22 cellular contexts compared by ENCODE assay signal in the genomic region with DNA sequence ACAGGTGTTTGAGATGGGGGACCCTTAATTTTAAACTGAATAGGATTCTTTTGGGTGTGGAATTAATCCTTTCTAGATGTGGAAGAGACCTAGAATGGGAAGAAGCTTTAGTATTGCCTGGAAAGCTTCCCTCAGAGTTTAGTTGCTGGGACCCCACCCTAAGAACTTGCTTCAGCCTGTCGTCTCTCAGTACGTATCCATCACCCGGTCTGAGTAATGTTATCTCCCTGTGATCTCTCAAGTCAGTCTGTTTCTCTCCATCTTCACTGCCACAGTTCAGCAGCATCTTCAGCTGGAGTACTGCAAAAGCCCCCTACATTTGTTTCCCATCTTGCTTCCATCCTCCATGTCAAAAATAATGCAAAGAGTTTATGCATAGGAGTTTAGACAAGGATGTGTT. TPM values are rescaled to one million over a fixed set of nuclear protein-coding genes. Genes with fewer than 3 reads are reported as not detected.
DNase-seq lines count a peak whose midpoint lies in the region; ATAC-seq, FAIRE-seq and TF ChIP-seq lines count a peak whose summit lies in the region.
"Had no signal": no experiment of that assay in that cellular context is flagged by ENCODE, and none has a peak within 500 bp of the region (broad histone marks: within the 10 kb centered on the region; RNA-seq: fewer than 3 reads in every experiment).

No MANE protein-coding gene starts in this region.

- peaks cover 60% of the 10 kb centered on the region for H3K36me3 ChIP-seq in CD4-positive, CD25-positive, alpha-beta regulatory T cell (ENCODE audit: control insufficient read depth, insufficient read depth, low read length)
- H3K36me3 ChIP-seq in CD8-positive, alpha-beta T cell (ENCODE audit: insufficient read depth, low read length), result peaks cover 13% of the 10 kb centered on the region
- H3K36me3 ChIP-seq in keratinocyte (ENCODE audit: control insufficient read depth in 2 of 2, extremely low read depth in 1 of 2, insufficient read depth in 2 of 2, low read length in 2 of 2) (no peaks in the 10 kb centered on the region), stomach (peaks cover 0 to 33% (median 30%) of the 10 kb centered on the region in 4 donors), sigmoid colon (peaks cover 0 to 18% (median 0%) of the 10 kb centered on the region in 4 donors)

- FAIRE-seq in keratinocyte (lab: Jason Lieb, UNC), result no peak
- FAIRE-seq: GM12878, RCC 7860 had no signal

- ATAC-seq in CD4-positive, CD25-positive, alpha-beta regulatory T cell (ENCODE audit: low read depth in 2 of 2), result no peak
- ATAC-seq in CD8-positive, alpha-beta T cell, result no peak
- ATAC-seq in HG03457 (IDR thresholded peaks at IDR 0.05; ENCODE audit: unreplicated experiment), result no peak
- ATAC-seq: GM12878, Right ventricle myocardium inferior had no signal

- H3K79me2 ChIP-seq in keratinocyte (ENCODE audit: control insufficient read depth, insufficient read depth, low read length), result peaks cover 11% of the 10 kb centered on the region

- peaks cover 0 to 3% (median 0%) of the 10 kb centered on the region in 7 donors for H3K9me3 Mint-ChIP-seq in CD4-positive, CD25-positive, alpha-beta regulatory T cell
- no peaks in the 10 kb centered on the region for H3K9me3 Mint-ChIP-seq in CD8-positive, alpha-beta T cell

- TF ChIP-seq POLR2A in stomach (IDR thresholded peaks at IDR 0.05), result no peak
- TF ChIP-seq POLR2A in sigmoid colon (IDR thresholded peaks at IDR 0.05), result no peak

- POLR2A ChIA-PET in CD8-positive, alpha-beta T cell (lab: Charles Lee), result no interaction called here

- H3K27me3 Mint-ChIP-seq in CD4-positive, CD25-positive, alpha-beta regulatory T cell, result no peaks in the 10 kb centered on the region
- no peaks in the 10 kb centered on the region for H3K27me3 Mint-ChIP-seq in CD8-positive, alpha-beta T cell (ENCODE audit: low read depth)

- H3K4me1 Mint-ChIP-seq in CD4-positive, CD25-positive, alpha-beta regulatory T cell, result peaks cover 47 to 85% (median 66%) of the 10 kb centered on the region in 4 donors
- peaks cover 63% of the 10 kb centered on the region for H3K4me1 Mint-ChIP-seq in CD8-positive, alpha-beta T cell (ENCODE audit: low read depth)
- H3K4me1 Mint-ChIP-seq: H9 had no signal

- no peak overlapping the region for H3K27ac ChIP-seq in CD4-positive, CD25-positive, alpha-beta regulatory T cell (ENCODE audit: insufficient read depth, low read length, poor library complexity, severe bottlenecking)
- no peak overlapping the region for H3K27ac ChIP-seq in CD8-positive, alpha-beta T cell (ENCODE audit: low read depth, low read length)
- H3K27ac ChIP-seq in keratinocyte (ENCODE audit: control insufficient read depth, insufficient read depth, low read length) (peak overlapping the region; percentile 79), stomach (no peak overlapping the region), sigmoid colon (peak overlapping the region in 1 of 4 donors; percentile 23)
- H3K27ac ChIP-seq: SJSA1 had no signal

- WGBS in stomach, 5 donors, result 70 to 80% (median 78%) methylated on average over 3 of the region's 3 CpGs
- WGBS in sigmoid colon, 2 donors, result 81 to 87% methylated on average over 3 of the region's 3 CpGs

- intact Hi-C loops in CD8-positive, alpha-beta T cell (cut with DNase I, micrococcal nuclease), result no loop called here
- intact Hi-C loops in stomach (cut with DNase I; ENCODE audit: low total_unique reads) (no loop called here), sigmoid colon (cut with DNase I) (no loop called here)

- dilution Hi-C loops in keratinocyte (cut with MboI; ENCODE audit: extremely low pct_ligation_motif_present, low sequenced_read_pairs), result no loop called here

- no peak for DNase-seq in CD4-positive, CD25-positive, alpha-beta regulatory T cell
- no peak for DNase-seq in CD8-positive, alpha-beta T cell
- peak; percentile 65 for DNase-seq in epithelial cell of esophagus (ENCODE audit: low read depth)
- no peak for DNase-seq in keratinocyte (ENCODE audit: low read depth, low spot score)
- DNase-seq in stomach, result no peak
- no peak for DNase-seq in sigmoid colon
- no peak for DNase-seq in NK-92 treated with Interleukin-12 subunit alpha and Interleukin-12 subunit beta, amount 100 ng/mL, for 24 hours (lab: John Stamatoyannopoulos, UW)
- DNase-seq: BE2C, DND-41, H9, KG1, NCI-H1105 treated with DMSO at 0.1 percent for 48 hours, NCI-H1694, NCI-H2081, NCI-H2171, NCI-H526, OCI-M1 had no signal

- TF ChIP-seq EP300 in stomach (IDR thresholded peaks at IDR 0.05) (no peak), sigmoid colon (IDR thresholded peaks at IDR 0.05) (no peak)

- no peaks in the 10 kb centered on the region for H3K9me1 ChIP-seq in keratinocyte (ENCODE audit: control insufficient read depth, extremely low read depth, insufficient read depth, low read length)

- H3K4me2 ChIP-seq in keratinocyte (ENCODE audit: control insufficient read depth, extremely low read depth, insufficient read depth, low read depth, low read length), result peak overlapping the region; percentile 50

- H3K4me1 ChIP-seq in CD4-positive, CD25-positive, alpha-beta regulatory T cell (ENCODE audit: control insufficient read depth, insufficient read depth, low read length, poor library complexity, severe bottlenecking), result peaks cover 45% of the 10 kb centered on the region
- H3K4me1 ChIP-seq in CD8-positive, alpha-beta T cell (ENCODE audit: insufficient read depth, low read length), result peaks cover 23% of the 10 kb centered on the region
- H3K4me1 ChIP-seq in keratinocyte (ENCODE audit: control insufficient read depth, extremely low read depth, insufficient read depth, low read length) (peaks cover 16% of the 10 kb centered on the region), stomach (peaks cover 0 to 37% (median 7%) of the 10 kb centered on the region in 4 donors), sigmoid colon (peaks cover 0 to 63% (median 50%) of the 10 kb centered on the region in 4 donors)
- H3K4me1 ChIP-seq: BE2C had no signal

- peak overlapping the region; percentile 34 for H3K9ac ChIP-seq in keratinocyte (ENCODE audit: control insufficient read depth, extremely low read depth, insufficient read depth, low read length)

- CTCF ChIA-PET in CD8-positive, alpha-beta T cell (lab: Charles Lee), result no interaction called here

- no peaks in the 10 kb centered on the region for H3K27me3 ChIP-seq in CD4-positive, CD25-positive, alpha-beta regulatory T cell (ENCODE audit: control insufficient read depth, insufficient read depth, low read length)
- no peaks in the 10 kb centered on the region for H3K27me3 ChIP-seq in CD8-positive, alpha-beta T cell (ENCODE audit: insufficient read depth, low read length)
- H3K27me3 ChIP-seq in keratinocyte (ENCODE audit: control insufficient read depth, extremely low read depth, insufficient read depth, low read length) (no peaks in the 10 kb centered on the region), stomach (no peaks in the 10 kb centered on the region), sigmoid colon (no peaks in the 10 kb centered on the region)
- H3K27me3 ChIP-seq: BE2C, SJSA1 had no signal

- peaks cover 48% of the 10 kb centered on the region for H3K36me3 Mint-ChIP-seq in CD4-positive, CD25-positive, alpha-beta regulatory T cell
- H3K36me3 Mint-ChIP-seq in CD8-positive, alpha-beta T cell, result peaks cover 68% of the 10 kb centered on the region

- H4K20me1 ChIP-seq in keratinocyte (ENCODE audit: control insufficient read depth, extremely low read depth, insufficient read depth, low read length), result no peaks in the 10 kb centered on the region

- no peak overlapping the region for H2AFZ ChIP-seq in keratinocyte (ENCODE audit: control insufficient read depth, low read length)

- H3K4me3 ChIP-seq in CD4-positive, CD25-positive, alpha-beta regulatory T cell (ENCODE audit: low read depth, low read length), result no peak overlapping the region
- no peak overlapping the region for H3K4me3 ChIP-seq in CD8-positive, alpha-beta T cell (ENCODE audit: low read depth, low read length)
- H3K4me3 ChIP-seq in epithelial cell of esophagus (ENCODE audit: low read length), result no peak overlapping the region
- no peak overlapping the region for H3K4me3 ChIP-seq in keratinocyte (ENCODE audit: control insufficient read depth in 2 of 3, extremely low read depth in 1 of 3, insufficient read depth in 2 of 3, low read depth in 1 of 3, low read length in 3 of 3)
- no peak overlapping the region for H3K4me3 ChIP-seq in stomach
- H3K4me3 ChIP-seq in sigmoid colon, result no peak overlapping the region
- H3K4me3 ChIP-seq: GM12878, SJSA1 had no signal

- H3K9me3 ChIP-seq in CD4-positive, CD25-positive, alpha-beta regulatory T cell (ENCODE audit: control insufficient read depth in 2 of 2, low read length in 2 of 2), result no peaks in the 10 kb centered on the region
- no peaks in the 10 kb centered on the region for H3K9me3 ChIP-seq in CD8-positive, alpha-beta T cell (ENCODE audit: low read length)
- H3K9me3 ChIP-seq in keratinocyte (ENCODE audit: control insufficient read depth, low read depth, low read length) (no peaks in the 10 kb centered on the region), stomach (peaks cover 0 to 2% (median under 1%) of the 10 kb centered on the region in 4 donors), sigmoid colon (no peaks in the 10 kb centered on the region)
- H3K9me3 ChIP-seq: BE2C, SJSA1 had no signal

- H3K27ac Mint-ChIP-seq in CD4-positive, CD25-positive, alpha-beta regulatory T cell, result peak overlapping the region; percentile 21 to 68 (median 59)
- H3K27ac Mint-ChIP-seq in CD8-positive, alpha-beta T cell, result peak overlapping the region; percentile 1
- H3K27ac Mint-ChIP-seq: H9 had no signal

- no peak for TF ChIP-seq CTCF in CD8-positive, alpha-beta T cell (IDR thresholded peaks at IDR 0.05)
- TF ChIP-seq CTCF in epithelial cell of esophagus (IDR thresholded peaks at IDR 0.05; ENCODE audit: insufficient read depth, low read depth, low read length, missing control alignments) (no peak), keratinocyte (optimal IDR thresholded peaks at IDR 0.05 in 1 of 3, IDR thresholded peaks at IDR 0.05 in 1 of 3, conservative IDR thresholded peaks at IDR 0.05 in 1 of 3; ENCODE audit: extremely low read depth in 1 of 3, insufficient read depth in 2 of 3, low read length in 3 of 3) (no peak), stomach (IDR thresholded peaks at IDR 0.05) (no peak), sigmoid colon (IDR thresholded peaks at IDR 0.05) (no peak)

- H3K4me3 Mint-ChIP-seq in CD4-positive, CD25-positive, alpha-beta regulatory T cell, result peak overlapping the region in 3 of 4 donors; percentile 16 to 54 (median 17)
- H3K4me3 Mint-ChIP-seq in CD8-positive, alpha-beta T cell, result no peak overlapping the region
- H3K4me3 Mint-ChIP-seq: H9 had no signal

RNA-seq across cellular contexts. Expression of a gene that starts 28.9 kb away (rescaled TPM):
- total RNA-seq in CD4-positive, CD25-positive, alpha-beta regulatory T cell, result 115 TPM
- polyA plus RNA-seq in CD4-positive, CD25-positive, alpha-beta regulatory T cell, result 10 to 100 TPM; 54.4 to 78.4 (median 62.6) TPM
- 10 to 100 TPM; 64.1 to 64.4 TPM for total RNA-seq in CD8-positive, alpha-beta T cell
- 6.7 to 9.8 TPM (median 7.1 TPM) in 3 replicates for polyA plus RNA-seq in keratinocyte
- polyA plus RNA-seq in keratinocyte (2011; ENCODE audit: low read depth), result 15.8 TPM
- 4.1 and 7.5 TPM in 2 replicates for polyA plus RNA-seq in keratinocyte (2011; cell fraction: cytosol; rRNA removed)
- polyA plus RNA-seq in keratinocyte (2011; cell fraction: nucleus; rRNA removed), result 9.9 and 11.4 TPM in 2 replicates
- polyA plus RNA-seq in keratinocyte (2012; ENCODE audit: low replicate concordance), result 6.9 and 11.3 TPM in 2 replicates
- 3.5 to 30.1 TPM (median 13.8 TPM) in 3 replicates for polyA minus RNA-seq in keratinocyte
- polyA minus RNA-seq in keratinocyte (2011; cell fraction: cytosol; rRNA and poly(A)+ RNA removed), result 8.2 TPM
- polyA minus RNA-seq in keratinocyte (2011; cell fraction: nucleus; rRNA and poly(A)+ RNA removed), result 8.8 and 17.3 TPM in 2 replicates
- 10 to 100 TPM; 15.9 to 42.8 (median 38.7) TPM for total RNA-seq in stomach
- 1 to 10 TPM; 4.5 to 6.7 (median 6.1) TPM for polyA plus RNA-seq in stomach
- 10 to 100 TPM; 26.0 to 39.2 (median 31.9) TPM for total RNA-seq in sigmoid colon
- 10 to 100 TPM in 2 of 3 donors, 1 to 10 TPM in 1; 9.0 to 15.3 (median 15.1) TPM for polyA plus RNA-seq in sigmoid colon

RNA-seq across cellular contexts. Expression of a gene that starts 29.1 kb away (rescaled TPM):
- 15.2 TPM for total RNA-seq in CD4-positive, CD25-positive, alpha-beta regulatory T cell
- 10 to 100 TPM; 15.4 to 21.8 (median 20.6) TPM for polyA plus RNA-seq in CD4-positive, CD25-positive, alpha-beta regulatory T cell
- total RNA-seq in CD8-positive, alpha-beta T cell, result 10 to 100 TPM; 15.8 to 16.4 TPM
- polyA plus RNA-seq in keratinocyte, result 13.4 to 28.6 TPM (median 17.7 TPM) in 3 replicates
- 13.4 TPM for polyA plus RNA-seq in keratinocyte (2011; ENCODE audit: low read depth)
- 13.2 and 20.7 TPM in 2 replicates for polyA plus RNA-seq in keratinocyte (2011; cell fraction: cytosol; rRNA removed)
- polyA plus RNA-seq in keratinocyte (2011; cell fraction: nucleus; rRNA removed), result 14.1 and 23.2 TPM in 2 replicates
- 16.2 and 17.1 TPM in 2 replicates for polyA plus RNA-seq in keratinocyte (2012; ENCODE audit: low replicate concordance)
- polyA minus RNA-seq in keratinocyte, result 2.8 to 7.5 TPM (median 3.0 TPM) in 3 replicates
- 6.3 TPM for polyA minus RNA-seq in keratinocyte (2011; cell fraction: cytosol; rRNA and poly(A)+ RNA removed)
- 6.2 and 9.8 TPM in 2 replicates for polyA minus RNA-seq in keratinocyte (2011; cell fraction: nucleus; rRNA and poly(A)+ RNA removed)
- total RNA-seq in stomach, result 10 to 100 TPM in 3 of 5 donors, 1 to 10 TPM in 2; 4.7 to 34.8 (median 13.3) TPM
- 10 to 100 TPM in 1 of 3 donors, 1 to 10 TPM in 2; 5.8 to 12.1 (median 9.7) TPM for polyA plus RNA-seq in stomach
- 10 to 100 TPM in 3 of 4 donors, 1 to 10 TPM in 1; 4.7 to 13.9 (median 12.6) TPM for total RNA-seq in sigmoid colon
- polyA plus RNA-seq in sigmoid colon, result 10 to 100 TPM; 10.1 to 18.5 (median 15.0) TPM
